In the genomic region with DNA sequence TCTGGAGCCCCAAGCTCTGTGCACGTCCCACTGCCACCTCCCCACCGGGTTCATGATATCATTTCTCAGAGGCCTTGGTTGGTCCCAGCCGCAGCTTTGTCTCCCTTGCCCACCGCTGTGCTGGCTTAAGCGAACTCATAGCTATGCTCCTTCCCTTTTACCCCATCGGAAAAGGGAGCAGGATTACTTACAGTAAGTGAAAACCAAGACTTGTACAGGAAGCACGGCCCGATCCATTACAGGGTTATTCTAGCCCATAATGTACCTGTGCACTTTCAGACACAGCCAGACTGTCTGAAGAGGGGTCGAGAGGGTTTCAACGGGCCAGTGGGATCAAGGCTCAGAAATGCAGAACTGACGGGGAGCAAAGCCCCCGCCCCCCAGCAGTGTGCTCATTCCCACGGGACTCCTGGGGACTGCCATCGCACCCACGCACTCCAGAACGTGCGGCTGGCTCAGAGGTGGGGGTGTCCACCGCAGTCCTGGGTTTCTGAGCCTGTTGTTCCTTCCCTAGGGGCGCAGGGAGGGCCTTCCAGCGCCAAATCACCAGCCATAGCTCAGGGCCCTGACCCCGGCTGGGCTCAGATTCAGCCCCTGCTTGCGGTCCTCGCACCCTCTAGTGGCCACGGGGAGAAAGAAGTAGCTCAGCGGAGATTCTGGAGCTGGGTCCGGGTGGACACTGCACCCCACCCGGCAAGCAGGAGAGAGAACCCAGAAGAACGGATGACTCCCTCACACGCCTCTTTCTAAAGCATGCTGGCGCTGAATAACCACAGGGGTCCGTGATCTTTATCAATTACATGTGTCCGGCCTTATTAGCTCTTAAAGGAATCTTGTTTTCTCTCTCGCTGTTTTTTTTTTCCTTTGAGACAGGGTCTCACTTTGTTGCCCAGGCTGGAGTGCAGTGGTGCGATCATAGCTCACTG, we compare ENCODE assay signal across 9 cellular contexts. TPM values are rescaled to one million over a fixed set of nuclear protein-coding genes. Genes with fewer than 3 reads are reported as not detected.
DNase-seq lines count a peak whose midpoint lies in the region; ATAC-seq and TF ChIP-seq lines count a peak whose summit lies in the region.
"Had no signal": no experiment of that assay in that cellular context is flagged by ENCODE, and none has a peak within 500 bp of the region (broad histone marks: within the 10 kb centered on the region; RNA-seq: fewer than 3 reads in every experiment).

No MANE protein-coding gene starts in this region.

- no peaks in the 10 kb centered on the region for H3K36me3 ChIP-seq in CD8-positive, alpha-beta T cell (ENCODE audit: insufficient read depth, low read length)
- H3K36me3 ChIP-seq in HUES48 (ENCODE audit: control insufficient read depth, insufficient read depth, low read length) (no peaks in the 10 kb centered on the region), SJSA1 (no peaks in the 10 kb centered on the region), transverse colon (no peaks in the 10 kb centered on the region)

- no peaks in the 10 kb centered on the region for H3K9me3 Mint-ChIP-seq in CD8-positive, alpha-beta T cell
- no peaks in the 10 kb centered on the region for H3K9me3 Mint-ChIP-seq in activated naive CD4-positive, alpha-beta T cell treated with anti-CD3 and anti-CD28 coated beads for 36 hours
- no peaks in the 10 kb centered on the region for H3K9me3 Mint-ChIP-seq in glutamatergic neuron (ENCODE audit: unreplicated experiment)

- CTCF ChIA-PET in CD8-positive, alpha-beta T cell (lab: Charles Lee): interaction anchor here (0.6 to 4.4 kb wide), 45 partner anchors 9 to 441 kb away, joined by 3 to 31 read pairs (median 5); a partner anchor contains a TSS
- CTCF ChIA-PET in activated naive CD4-positive, alpha-beta T cell treated with anti-CD3 and anti-CD28 coated beads for 36 hours (lab: Charles Lee): interaction anchor here (0.5 to 2.7 kb wide), 50 partner anchors 8 to 1735 kb away, joined by 3 to 20 read pairs (median 4); a partner anchor contains a TSS

- 18 to 26% methylated on average over 11 to 33 of the region's 34 CpGs for WGBS in transverse colon (ENCODE audit: low coverage in 1 of 2), 2 donors

- POLR2A ChIA-PET in CD8-positive, alpha-beta T cell (lab: Charles Lee): interaction anchor here (0.6 to 1.6 kb wide), 3 partner anchors 82 to 453 kb away, joined by 3 to 5 read pairs (median 4); a partner anchor contains a TSS

- DNase-seq in CD8-positive, alpha-beta T cell: peak; percentile 44 to 78 (median 63)
- DNase-seq in SJSA1 (ENCODE audit: low read depth in 1 of 2, low spot score in 2 of 2) (peak; percentile 60 to 76), glutamatergic neuron (peak; percentile 91), posterior cingulate gyrus (peak; percentile 33 to 94 (median 72)), transverse colon (peak; percentile 86)
- peak; percentile 78 for DNase-seq in activated naive CD4-positive, alpha-beta T cell treated with anti-CD3 and anti-CD28 coated beads for 36 hours

- peaks cover 3% of the 10 kb centered on the region for H3K4me1 Mint-ChIP-seq in CD8-positive, alpha-beta T cell (ENCODE audit: low read depth)
- H3K4me1 Mint-ChIP-seq in activated naive CD4-positive, alpha-beta T cell treated with anti-CD3 and anti-CD28 coated beads for 36 hours (ENCODE audit: low read depth): peaks cover 4% of the 10 kb centered on the region
- peaks cover 4% of the 10 kb centered on the region for H3K4me1 Mint-ChIP-seq in glutamatergic neuron (ENCODE audit: low read depth, unreplicated experiment)

- H3K27ac ChIP-seq in CD8-positive, alpha-beta T cell (ENCODE audit: low read depth, low read length): no peak overlapping the region
- no peak overlapping the region for H3K27ac ChIP-seq in HUES48 (ENCODE audit: low read depth, low read length)
- H3K27ac ChIP-seq in SJSA1: no peak overlapping the region
- H3K27ac ChIP-seq in transverse colon: peak overlapping the region in 3 of 4 donors; percentile 12 to 56 (median 14)

- TF ChIP-seq CTCF in CD8-positive, alpha-beta T cell (IDR thresholded peaks at IDR 0.05): peak; percentile 73
- peak; percentile 80 for TF ChIP-seq CTCF in glutamatergic neuron (IDR thresholded peaks at IDR 0.05; ENCODE audit: partially characterized antibody, unreplicated experiment)
- TF ChIP-seq CTCF in transverse colon (IDR thresholded peaks at IDR 0.05): peak; percentile 85 to 89 (median 87)

- H3K4me1 ChIP-seq in CD8-positive, alpha-beta T cell (ENCODE audit: insufficient read depth, low read length): peaks cover 9% of the 10 kb centered on the region
- H3K4me1 ChIP-seq in HUES48 (ENCODE audit: control insufficient read depth, insufficient read depth, low read length) (peaks cover 3% of the 10 kb centered on the region; the same call in 1 of the 2 replicates), SJSA1 (replicated peaks) (peaks cover 4% of the 10 kb centered on the region), transverse colon (peaks cover 8 to 26% (median 17%) of the 10 kb centered on the region in 4 donors)

- peak; percentile 84 for ATAC-seq in CD8-positive, alpha-beta T cell
- peak; percentile 76 for ATAC-seq in GM19452 (IDR thresholded peaks at IDR 0.05; ENCODE audit: unreplicated experiment)

- H3K27ac Mint-ChIP-seq in CD8-positive, alpha-beta T cell: no peak overlapping the region
- no peak overlapping the region for H3K27ac Mint-ChIP-seq in activated naive CD4-positive, alpha-beta T cell treated with anti-CD3 and anti-CD28 coated beads for 36 hours
- H3K27ac Mint-ChIP-seq in glutamatergic neuron (ENCODE audit: unreplicated experiment): no peak overlapping the region
- H3K27ac Mint-ChIP-seq: activated naive CD8-positive, alpha-beta T cell had no signal

- H3K27me3 ChIP-seq in CD8-positive, alpha-beta T cell (ENCODE audit: insufficient read depth, low read length): no peaks in the 10 kb centered on the region
- no peaks in the 10 kb centered on the region for H3K27me3 ChIP-seq in HUES48 (ENCODE audit: control insufficient read depth, insufficient read depth, low read length)
- H3K27me3 ChIP-seq in SJSA1 (replicated peaks): no peaks in the 10 kb centered on the region
- H3K27me3 ChIP-seq in transverse colon: no peaks in the 10 kb centered on the region

- no peak for TF ChIP-seq POLR2A in transverse colon (IDR thresholded peaks at IDR 0.05)

- H3K27me3 Mint-ChIP-seq in CD8-positive, alpha-beta T cell (ENCODE audit: low read depth): peaks cover 21% of the 10 kb centered on the region
- peaks cover 9% of the 10 kb centered on the region for H3K27me3 Mint-ChIP-seq in activated naive CD4-positive, alpha-beta T cell treated with anti-CD3 and anti-CD28 coated beads for 36 hours (ENCODE audit: low read depth)
- peaks cover 3% of the 10 kb centered on the region for H3K27me3 Mint-ChIP-seq in glutamatergic neuron (ENCODE audit: unreplicated experiment)

- in situ Hi-C loops in transverse colon (cut with MboI; ENCODE audit: low pct_ligation_motif_present in 1 of 4, low pct_unique_long_range_greater_than_20kb in 1 of 4, low sequenced_read_pairs in 3 of 4): loop anchor here in 3 of 4 donors (10.0 to 25.0 kb wide), 3 partner anchors 104 to 446 kb away; a partner anchor contains a TSS

- H3K36me3 Mint-ChIP-seq in CD8-positive, alpha-beta T cell: no peaks in the 10 kb centered on the region
- H3K36me3 Mint-ChIP-seq in activated naive CD4-positive, alpha-beta T cell treated with anti-CD3 and anti-CD28 coated beads for 36 hours (ENCODE audit: low read depth): no peaks in the 10 kb centered on the region
- H3K36me3 Mint-ChIP-seq in glutamatergic neuron (ENCODE audit: unreplicated experiment): no peaks in the 10 kb centered on the region
- H3K36me3 Mint-ChIP-seq: activated naive CD8-positive, alpha-beta T cell had no signal

- intact Hi-C loops in CD8-positive, alpha-beta T cell (cut with DNase I, micrococcal nuclease): loop anchor here (1.0 to 5.0 kb wide), 7 partner anchors 48 to 441 kb away; no protein-coding TSS in a partner anchor
- intact Hi-C loops in activated naive CD4-positive, alpha-beta T cell treated with anti-CD3 and anti-CD28 coated beads for 36 hours (cut with micrococcal nuclease): loop anchor here (5.0 to 10.0 kb wide), 5 partner anchors 46 to 444 kb away; a partner anchor contains a TSS
- intact Hi-C loops in posterior cingulate gyrus (cut with DNase I): no loop called here
- intact Hi-C loops in transverse colon (cut with DNase I; ENCODE audit: low total_unique reads): loop anchor here (10.0 kb wide), 1 partner anchor 104 kb away; no protein-coding TSS in a partner anchor

- H3K4me3 ChIP-seq in CD8-positive, alpha-beta T cell (ENCODE audit: low read depth, low read length): no peak overlapping the region
- H3K4me3 ChIP-seq in HUES48 (ENCODE audit: low read depth, low read length) (0 out of 2 replicates have a peak overlapping the region, but pooled peaks have one; percentile 24), SJSA1 (no peak overlapping the region), transverse colon (peak overlapping the region; percentile 4 to 47 (median 20))

- H3K9me3 ChIP-seq in CD8-positive, alpha-beta T cell (ENCODE audit: low read length): no peaks in the 10 kb centered on the region
- H3K9me3 ChIP-seq in HUES48 (ENCODE audit: control insufficient read depth, insufficient read depth, low read length): no peaks in the 10 kb centered on the region
- no peaks in the 10 kb centered on the region for H3K9me3 ChIP-seq in SJSA1 (replicated peaks)
- H3K9me3 ChIP-seq in transverse colon: no peaks in the 10 kb centered on the region

- H3K4me3 Mint-ChIP-seq in CD8-positive, alpha-beta T cell: peak overlapping the region; percentile 29
- no peak overlapping the region for H3K4me3 Mint-ChIP-seq in activated naive CD4-positive, alpha-beta T cell treated with anti-CD3 and anti-CD28 coated beads for 36 hours
- no peak overlapping the region for H3K4me3 Mint-ChIP-seq in glutamatergic neuron (ENCODE audit: unreplicated experiment)
- H3K4me3 Mint-ChIP-seq: activated naive CD8-positive, alpha-beta T cell had no signal

- H3K9ac ChIP-seq in HUES48 (ENCODE audit: low read depth, low read length): no peak overlapping the region

- TF ChIP-seq EP300 in transverse colon (IDR thresholded peaks at IDR 0.05; ENCODE audit: low read depth): no peak

RNA-seq across cellular contexts. Expression of a gene that starts 44.9 kb away (rescaled TPM):
- 100 to 1,000 TPM; 301 to 317 TPM for total RNA-seq in CD8-positive, alpha-beta T cell
- total RNA-seq in SJSA1 (2014; rRNA removed; shearing (Covaris generic)): 35.7 and 51.5 TPM in 2 replicates
- total RNA-seq in activated naive CD4-positive, alpha-beta T cell treated with anti-CD3 and anti-CD28 coated beads for 36 hours: 100 to 1,000 TPM; 155 to 163 TPM
- 167 TPM for total RNA-seq in glutamatergic neuron (ENCODE audit: unreplicated experiment)
- 100 to 1,000 TPM in 3 of 4 donors, 10 to 100 TPM in 1; 72.9 to 419 (median 158) TPM for total RNA-seq in transverse colon

Comparison
In these comparisons a context has a peak if more than half of its experiments do, and no peak if none do; other contexts are left out.
1. H3K27ac ChIP-seq: peak in transverse colon (3 of 4); none in CD8-positive, alpha-beta T cell (single experiment), HUES48 (single experiment) and SJSA1 (single experiment).
2. H3K4me3 ChIP-seq: peak in HUES48 (single experiment) and transverse colon (4 of 4); none in CD8-positive, alpha-beta T cell (single experiment) and SJSA1 (single experiment).
3. Peak in every context shown above with its lines, with median percentiles within 50 percentile points of each other: DNase-seq and CTCF ChIP-seq.